In genomic region chr6:111445786-111446395, GRCh38 we compare ENCODE assay signal across 3 cellular contexts.
TF ChIP-seq lines count a peak whose summit lies in the region.

No MANE protein-coding gene starts in this region.

TF ChIP-seq in A549, 52 proteins besides CTCF, POLR2A, EP300 and RAD21:
- TF ChIP-seq ZFP36 (IDR thresholded peaks at IDR 0.05; ENCODE audit: borderline replicate concordance, partially characterized antibody): no peak
- peak; percentile 26 for TF ChIP-seq MAFK (IDR thresholded peaks at IDR 0.05; ENCODE audit: partially characterized antibody)
- TF ChIP-seq FOSL2 (IDR thresholded peaks at IDR 0.05): no peak
- TF ChIP-seq FOSL2 (CRISPR knock-in tag; IDR thresholded peaks at IDR 0.05): no peak
- no peak for TF ChIP-seq JUNB (IDR thresholded peaks at IDR 0.05)
- TF ChIP-seq HES2 (IDR thresholded peaks at IDR 0.05): no peak
- TF ChIP-seq BCL3 (IDR thresholded peaks at IDR 0.05): no peak
- TF ChIP-seq CHD2 (IDR thresholded peaks at IDR 0.05; ENCODE audit: low read length, partially characterized antibody): no peak
TF ChIP-seq in A549: peak in this region for 1.

TF ChIP-seq in IMR-90, 13 proteins besides CTCF, POLR2A, EP300 and RAD21:
- TF ChIP-seq CHD1 (IDR thresholded peaks at IDR 0.05; ENCODE audit: low read depth, low read length) (no peak), SMC3 (IDR thresholded peaks at IDR 0.05; ENCODE audit: low read depth, low read length) (no peak), USF2 (IDR thresholded peaks at IDR 0.05; ENCODE audit: low read depth, low read length) (no peak), NFE2L2 (IDR thresholded peaks at IDR 0.05; ENCODE audit: low read depth, low read length) (no peak), RCOR1 (IDR thresholded peaks at IDR 0.05; ENCODE audit: insufficient replicate concordance, low read length) (no peak), MAFK (IDR thresholded peaks at IDR 0.05; ENCODE audit: low read depth, low read length) (peak; percentile 43; the same call in 1 of the 2 replicates), CEBPB (IDR thresholded peaks at IDR 0.05; ENCODE audit: low read depth, low read length) (no peak)

TF ChIP-seq in K562, 482 proteins besides CTCF, POLR2A, EP300 and RAD21:
- TF ChIP-seq HDAC1 (IDR thresholded peaks at IDR 0.05) (no peak), C11orf30 (IDR thresholded peaks at IDR 0.05; ENCODE audit: low read depth) (peak; percentile 38; the same call in 1 of the 2 replicates), ZNF316 (IDR thresholded peaks at IDR 0.05) (peak; percentile 62), RFX5 (IDR thresholded peaks at IDR 0.05; ENCODE audit: low read depth, low read length) (no peak)
